ENCODE assay signal across 20 cellular contexts in genomic region chr1:33234131-33234530, GRCh38.
"Had no signal": no experiment of that assay in that cellular context is flagged by ENCODE, and none has a peak within 500 bp of the region (broad histone marks: within the 10 kb centered on the region; RNA-seq: fewer than 3 reads in every experiment).

No MANE protein-coding gene starts in this region.

- H3K9me3 ChIP-seq: prostate gland, suprapubic skin, upper lobe of left lung had no signal

- H3K36me3 Mint-ChIP-seq: activated naive CD8-positive, alpha-beta T cell treated with anti-CD3 and anti-CD28 coated beads for 36 hours; brain; naive B cell had no signal

- H3K27me3 Mint-ChIP-seq: activated naive CD8-positive, alpha-beta T cell treated with anti-CD3 and anti-CD28 coated beads for 36 hours; brain had no signal

- H3K27ac Mint-ChIP-seq: activated CD8-positive, alpha-beta T cell treated with anti-CD3 and anti-CD28 coated beads, Interleukin-2, amount 10 ng/mL, durations not matched to agents 7 days and 5 days; activated naive CD8-positive, alpha-beta T cell treated with anti-CD3 and anti-CD28 coated beads for 36 hours; activated T-helper 1 cell treated with anti-CD3 and anti-CD28 coated beads, Interleukin-12 subunit alpha, Interleukin-12 subunit beta, Interleukin-2, Interleukin-4 antibody, amounts not matched to agents 30 ng/mL and 10 ng/mL and 1 ng/mL, durations not matched to agents 14 hours and 24 hours and 36 hours; immature natural killer cell; stimulated activated naive CD8-positive, alpha-beta T cell treated with anti-CD3 and anti-CD28 coated beads, Interleukin-15, Interleukin-2, amounts not matched to agents 100 ng/mL and 50 ng/mL, for 24 hours; WTC11 had no signal

- H3K4me3 ChIP-seq: lung, prostate gland, smooth muscle cell, suprapubic skin, upper lobe of left lung had no signal

- H3K4me1 ChIP-seq: prostate gland, suprapubic skin had no signal

- H3K4me1 Mint-ChIP-seq: naive B cell had no signal

- H3K4me3 Mint-ChIP-seq: activated CD8-positive, alpha-beta T cell treated with anti-CD3 and anti-CD28 coated beads, Interleukin-2, amount 10 ng/mL, durations not matched to agents 7 days and 5 days; activated naive CD8-positive, alpha-beta T cell treated with anti-CD3 and anti-CD28 coated beads for 36 hours; activated T-helper 1 cell treated with anti-CD3 and anti-CD28 coated beads, Interleukin-12 subunit alpha, Interleukin-12 subunit beta, Interleukin-2, Interleukin-4 antibody, amounts not matched to agents 30 ng/mL and 10 ng/mL and 1 ng/mL, durations not matched to agents 14 hours and 24 hours and 36 hours; brain; immature natural killer cell; naive B cell; stimulated activated naive CD8-positive, alpha-beta T cell treated with anti-CD3 and anti-CD28 coated beads, Interleukin-15, Interleukin-2, amounts not matched to agents 100 ng/mL and 50 ng/mL, for 24 hours; WTC11 had no signal

- H3K4me2 ChIP-seq: smooth muscle cell had no signal

- H3K36me3 ChIP-seq: prostate gland, suprapubic skin, upper lobe of left lung had no signal

- DNase-seq: activated CD4-positive, alpha-beta T cell treated with anti-CD3 and anti-CD28 coated beads for 4 hours; activated CD8-positive, alpha-beta memory T cell treated with anti-CD3 and anti-CD28 coated beads, Interleukin-2, amount 50 U/mL, for 48 hours; activated CD8-positive, alpha-beta T cell treated with anti-CD3 and anti-CD28 coated beads, Interleukin-2, amount 10 ng/mL, durations not matched to agents 7 days and 5 days; activated naive CD8-positive, alpha-beta T cell treated with anti-CD3 and anti-CD28 coated beads for 36 hours; cortex of kidney; effector CD8-positive, alpha-beta T cell; head of caudate nucleus; immature natural killer cell; naive B cell; nucleus accumbens; T-helper 2 cell; upper lobe of left lung had no signal

- H3K9me3 Mint-ChIP-seq: activated naive CD8-positive, alpha-beta T cell treated with anti-CD3 and anti-CD28 coated beads for 36 hours; activated T-helper 1 cell treated with anti-CD3 and anti-CD28 coated beads, Interleukin-12 subunit alpha, Interleukin-12 subunit beta, Interleukin-2, Interleukin-4 antibody, amounts not matched to agents 30 ng/mL and 10 ng/mL and 1 ng/mL, durations not matched to agents 14 hours and 24 hours and 36 hours; brain; immature natural killer cell; stimulated activated naive CD8-positive, alpha-beta T cell treated with anti-CD3 and anti-CD28 coated beads, Interleukin-15, Interleukin-2, amounts not matched to agents 100 ng/mL and 50 ng/mL, for 24 hours had no signal

- H3K27ac ChIP-seq: prostate gland, suprapubic skin, upper lobe of left lung had no signal

- ATAC-seq: activated CD8-positive, alpha-beta T cell treated with anti-CD3 and anti-CD28 coated beads, Interleukin-2, amount 10 ng/mL, durations not matched to agents 7 days and 5 days had no signal

- H3K27me3 ChIP-seq: suprapubic skin, upper lobe of left lung had no signal
